In the genomic region with DNA sequence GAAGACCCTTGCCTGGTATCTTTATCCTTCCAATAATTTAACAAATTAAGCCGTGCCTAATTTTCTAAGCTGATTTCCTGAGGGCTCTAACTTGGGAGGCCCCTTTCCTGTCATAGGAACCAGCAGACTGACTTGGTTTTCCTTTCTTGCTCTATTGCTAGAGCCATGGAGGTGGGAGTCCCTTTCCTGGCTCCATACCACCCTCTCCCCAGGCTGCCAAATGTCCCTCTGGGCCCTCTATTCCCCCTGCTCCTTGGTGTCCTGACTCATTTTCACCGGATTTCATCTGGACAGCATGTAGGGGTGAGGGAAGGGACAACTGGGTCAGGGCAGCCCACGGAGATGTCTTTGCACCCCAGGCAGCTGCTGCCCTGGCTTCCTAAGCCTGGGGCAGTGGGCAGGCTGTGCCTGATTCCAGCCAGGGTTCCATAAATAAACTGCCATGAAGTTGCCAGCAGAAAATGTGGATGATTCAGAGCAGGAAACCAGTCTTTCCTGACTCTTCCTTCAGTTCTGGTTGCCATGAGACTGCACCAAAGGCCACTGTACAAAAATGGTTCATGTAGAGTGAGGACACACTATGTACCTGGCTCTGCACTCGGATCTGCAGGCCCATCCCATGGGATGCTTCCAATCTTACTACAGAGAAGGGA, we compare ENCODE assay signal across 22 cellular contexts. TPM values are rescaled to one million over a fixed set of nuclear protein-coding genes. Genes with fewer than 3 reads are reported as not detected.
DNase-seq lines count a peak whose midpoint lies in the region; ATAC-seq and TF ChIP-seq lines count a peak whose summit lies in the region.
"Had no signal": no experiment of that assay in that cellular context is flagged by ENCODE, and none has a peak within 500 bp of the region (broad histone marks: within the 10 kb centered on the region; RNA-seq: fewer than 3 reads in every experiment).

No MANE protein-coding gene starts in this region.

- DNase-seq in AG10803 (ENCODE audit: low read depth) (peak; percentile 16), LHCN-M2 (ENCODE audit: low read depth) (peak; percentile 76), chondrocyte (ENCODE audit: low spot score) (no peak), osteocyte (ENCODE audit: extremely low spot score, unreplicated experiment) (no peak), NCI-H748 treated with DMSO at 0.1 percent for 48 hours (lab: John Stamatoyannopoulos, UW) (no peak)
- no peak for DNase-seq in naive thymus-derived CD4-positive, alpha-beta T cell
- DNase-seq: activated CD4-positive, alpha-beta memory T cell treated with anti-CD3 and anti-CD28 coated beads for 36 hours; activated naive CD8-positive, alpha-beta T cell treated with anti-CD3 and anti-CD28 coated beads for 36 hours; activated T-cell treated with anti-CD3 and anti-CD28 coated beads, Interleukin-2, amount 50 U/mL, for 24 hours; effector CD4-positive, alpha-beta T cell; left ventricle myocardium inferior; MV-4-11; naive thymus-derived CD8-positive, alpha-beta T cell; NCI-H2029 treated with DMSO at 0.1 percent for 48 hours; NCI-H526 treated with DMSO at 0.1 percent for 48 hours; Peyer's patch; stimulated activated CD4-positive, alpha-beta T cell treated with anti-CD3 and anti-CD28 coated beads, Interleukin-15, amount 100 ng/mL, for 24 hours; stimulated activated naive CD8-positive, alpha-beta T cell treated with anti-CD3 and anti-CD28 coated beads, Interleukin-15, amount 100 ng/mL, for 72 hours; SW 1271 had no signal

- H3K27ac Mint-ChIP-seq in chondrocyte (ENCODE audit: unreplicated experiment) (peak overlapping the region; percentile 46), osteocyte (ENCODE audit: unreplicated experiment) (peak overlapping the region; percentile 15)
- H3K27ac Mint-ChIP-seq in naive thymus-derived CD4-positive, alpha-beta T cell = no peak overlapping the region
- H3K27ac Mint-ChIP-seq: activated CD4-positive, alpha-beta memory T cell treated with anti-CD3 and anti-CD28 coated beads for 36 hours; activated naive CD8-positive, alpha-beta T cell treated with anti-CD3 and anti-CD28 coated beads for 36 hours; activated T-cell treated with anti-CD3 and anti-CD28 coated beads, Interleukin-2, amount 50 U/mL, for 24 hours; stimulated activated naive CD8-positive, alpha-beta T cell treated with anti-CD3 and anti-CD28 coated beads, Interleukin-15, amount 100 ng/mL, for 72 hours had no signal

- H3K9me3 Mint-ChIP-seq in chondrocyte (ENCODE audit: low read depth) = no peaks in the 10 kb centered on the region
- no peaks in the 10 kb centered on the region for H3K9me3 Mint-ChIP-seq in osteocyte (ENCODE audit: unreplicated experiment)
- H3K9me3 Mint-ChIP-seq in naive thymus-derived CD4-positive, alpha-beta T cell = no peaks in the 10 kb centered on the region
- H3K9me3 Mint-ChIP-seq: activated CD4-positive, alpha-beta memory T cell treated with anti-CD3 and anti-CD28 coated beads for 36 hours; activated naive CD8-positive, alpha-beta T cell treated with anti-CD3 and anti-CD28 coated beads for 36 hours; activated T-cell treated with anti-CD3 and anti-CD28 coated beads, Interleukin-2, amount 50 U/mL, for 24 hours; naive thymus-derived CD8-positive, alpha-beta T cell; stimulated activated naive CD8-positive, alpha-beta T cell treated with anti-CD3 and anti-CD28 coated beads, Interleukin-15, amount 100 ng/mL, for 72 hours had no signal

- no peak for ATAC-seq in GM19023 (IDR thresholded peaks at IDR 0.05; ENCODE audit: unreplicated experiment)
- ATAC-seq in HG02610 (IDR thresholded peaks at IDR 0.05; ENCODE audit: unreplicated experiment) = no peak
- no peak for ATAC-seq in naive thymus-derived CD4-positive, alpha-beta T cell
- ATAC-seq: naive thymus-derived CD8-positive, alpha-beta T cell; stimulated activated naive CD8-positive, alpha-beta T cell treated with anti-CD3 and anti-CD28 coated beads, Interleukin-15, amount 100 ng/mL, for 72 hours had no signal

- intact Hi-C loops in naive thymus-derived CD4-positive, alpha-beta T cell (cut with micrococcal nuclease) = no loop called here

- no peaks in the 10 kb centered on the region for H3K9me3 ChIP-seq in naive thymus-derived CD4-positive, alpha-beta T cell (ENCODE audit: control insufficient read depth in 2 of 3, low read length in 3 of 3)
- H3K9me3 ChIP-seq: left ventricle myocardium inferior, Peyer's patch, prostate gland had no signal

- no peak for TF ChIP-seq CTCF in AG10803 (conservative IDR thresholded peaks at IDR 0.05; ENCODE audit: low read length)
- no peak for TF ChIP-seq CTCF in chondrocyte (IDR thresholded peaks at IDR 0.05)
- TF ChIP-seq CTCF in osteocyte (IDR thresholded peaks at IDR 0.05) = no peak

- H3K27me3 Mint-ChIP-seq in chondrocyte (ENCODE audit: low read depth) = no peaks in the 10 kb centered on the region
- peaks cover 4% of the 10 kb centered on the region for H3K27me3 Mint-ChIP-seq in osteocyte (ENCODE audit: unreplicated experiment)
- H3K27me3 Mint-ChIP-seq in naive thymus-derived CD4-positive, alpha-beta T cell = peaks cover 0 to 11% (median 0%) of the 10 kb centered on the region in 5 donors
- H3K27me3 Mint-ChIP-seq: activated naive CD8-positive, alpha-beta T cell treated with anti-CD3 and anti-CD28 coated beads for 36 hours; activated T-cell treated with anti-CD3 and anti-CD28 coated beads, Interleukin-2, amount 50 U/mL, for 24 hours; stimulated activated naive CD8-positive, alpha-beta T cell treated with anti-CD3 and anti-CD28 coated beads, Interleukin-15, amount 100 ng/mL, for 72 hours had no signal

- CTCF ChIA-PET in naive thymus-derived CD4-positive, alpha-beta T cell (lab: Charles Lee) = no interaction called here

- POLR2A ChIA-PET in naive thymus-derived CD4-positive, alpha-beta T cell (lab: Charles Lee) = no interaction called here

- H3K27me3 ChIP-seq in naive thymus-derived CD4-positive, alpha-beta T cell (ENCODE audit: control insufficient read depth in 2 of 2, insufficient read depth in 2 of 2, low read length in 2 of 2) = no peaks in the 10 kb centered on the region
- H3K27me3 ChIP-seq: Peyer's patch had no signal

- H3K4me1 ChIP-seq in naive thymus-derived CD4-positive, alpha-beta T cell (ENCODE audit: control insufficient read depth in 2 of 2, insufficient read depth in 2 of 2, low read length in 2 of 2) = no peaks in the 10 kb centered on the region
- H3K4me1 ChIP-seq: Peyer's patch, prostate gland had no signal

- H3K4me1 Mint-ChIP-seq in chondrocyte (ENCODE audit: low read depth) (peaks cover 45% of the 10 kb centered on the region), osteocyte (ENCODE audit: unreplicated experiment) (peaks cover 13% of the 10 kb centered on the region)
- no peaks in the 10 kb centered on the region for H3K4me1 Mint-ChIP-seq in naive thymus-derived CD4-positive, alpha-beta T cell
- H3K4me1 Mint-ChIP-seq: activated naive CD8-positive, alpha-beta T cell treated with anti-CD3 and anti-CD28 coated beads for 36 hours; stimulated activated naive CD8-positive, alpha-beta T cell treated with anti-CD3 and anti-CD28 coated beads, Interleukin-15, amount 100 ng/mL, for 72 hours had no signal

- H3K4me3 Mint-ChIP-seq in chondrocyte (ENCODE audit: unreplicated experiment) (no peak overlapping the region), osteocyte (ENCODE audit: unreplicated experiment) (no peak overlapping the region)
- H3K4me3 Mint-ChIP-seq in naive thymus-derived CD4-positive, alpha-beta T cell = no peak overlapping the region
- H3K4me3 Mint-ChIP-seq: activated CD4-positive, alpha-beta memory T cell treated with anti-CD3 and anti-CD28 coated beads for 36 hours; activated naive CD8-positive, alpha-beta T cell treated with anti-CD3 and anti-CD28 coated beads for 36 hours; activated T-cell treated with anti-CD3 and anti-CD28 coated beads, Interleukin-2, amount 50 U/mL, for 24 hours; naive thymus-derived CD8-positive, alpha-beta T cell; stimulated activated naive CD8-positive, alpha-beta T cell treated with anti-CD3 and anti-CD28 coated beads, Interleukin-15, amount 100 ng/mL, for 72 hours had no signal

- no peak overlapping the region for H3K27ac ChIP-seq in naive thymus-derived CD4-positive, alpha-beta T cell (ENCODE audit: low read depth, low read length)
- H3K27ac ChIP-seq: left ventricle myocardium inferior, Peyer's patch, prostate gland had no signal

- H3K4me3 ChIP-seq in AG10803 (ENCODE audit: low read length) = no peak overlapping the region
- H3K4me3 ChIP-seq in naive thymus-derived CD4-positive, alpha-beta T cell (ENCODE audit: low read length) = no peak overlapping the region
- H3K4me3 ChIP-seq: left ventricle myocardium inferior, Peyer's patch, prostate gland had no signal

- H3K36me3 ChIP-seq in naive thymus-derived CD4-positive, alpha-beta T cell (ENCODE audit: control insufficient read depth in 2 of 3, insufficient read depth in 3 of 3, low read length in 3 of 3) = no peaks in the 10 kb centered on the region
- H3K36me3 ChIP-seq: left ventricle myocardium inferior, Peyer's patch, prostate gland had no signal

- H3K36me3 Mint-ChIP-seq in chondrocyte (ENCODE audit: low read depth) (no peaks in the 10 kb centered on the region), osteocyte (ENCODE audit: unreplicated experiment) (no peaks in the 10 kb centered on the region)
- peaks cover 0 to 5% (median 0%) of the 10 kb centered on the region in 5 donors for H3K36me3 Mint-ChIP-seq in naive thymus-derived CD4-positive, alpha-beta T cell
- H3K36me3 Mint-ChIP-seq: activated CD4-positive, alpha-beta memory T cell treated with anti-CD3 and anti-CD28 coated beads for 36 hours; activated naive CD8-positive, alpha-beta T cell treated with anti-CD3 and anti-CD28 coated beads for 36 hours; naive thymus-derived CD8-positive, alpha-beta T cell had no signal

RNA-seq across cellular contexts. Expression of a gene that starts 38.0 kb away (rescaled TPM):
- total RNA-seq in LHCN-M2 (2014; rRNA removed) (259 and 320 TPM in 2 replicates), chondrocyte (143 to 175 TPM (median 145 TPM) in 3 replicates), osteocyte (171 and 182 TPM in 2 replicates)
- polyA plus RNA-seq in LHCN-M2 (2012) = 170 TPM
- 100 to 1,000 TPM; 108 to 282 (median 151) TPM for total RNA-seq in naive thymus-derived CD4-positive, alpha-beta T cell
- 100 to 1,000 TPM; 120 to 155 TPM for polyA plus RNA-seq in naive thymus-derived CD4-positive, alpha-beta T cell

Comparison
In these comparisons a context has a peak if more than half of its experiments do, and no peak if none do; other contexts are left out.
1. DNase-seq: peak in AG10803 (single experiment) and LHCN-M2 (single experiment); none in chondrocyte (single experiment), osteocyte (single experiment), naive thymus-derived CD4-positive, alpha-beta T cell (0 of 9) and NCI-H748 treated with DMSO at 0.1 percent for 48 hours (single experiment).
2. H3K27ac Mint-ChIP-seq: peak in chondrocyte (single experiment) and osteocyte (single experiment); none in naive thymus-derived CD4-positive, alpha-beta T cell (0 of 9).